In genomic region chr16:69861276-69862030, GRCh38 we compare ENCODE assay signal across 10 cellular contexts.
DNase-seq lines count a peak whose midpoint lies in the region; ATAC-seq and TF ChIP-seq lines count a peak whose summit lies in the region.
"Had no signal": no experiment of that assay in that cellular context is flagged by ENCODE, and none has a peak within 500 bp of the region (broad histone marks: within the 10 kb centered on the region; RNA-seq: fewer than 3 reads in every experiment).

No MANE protein-coding gene starts in this region.

- no peaks in the 10 kb centered on the region for H3K9me3 ChIP-seq in esophagus muscularis mucosa
- H3K9me3 ChIP-seq: SJCRH30 had no signal

- H3K4me3 ChIP-seq in AG04449 (ENCODE audit: low read depth, low read length) (no peak overlapping the region), esophagus muscularis mucosa (peak overlapping the region; percentile 19 to 38 (median 28))
- H3K4me3 ChIP-seq: SJCRH30 had no signal

- POLR2A ChIA-PET in AG04449 (lab: Yijun Ruan, JAX): no interaction called here

- intact Hi-C loops in esophagus muscularis mucosa (cut with DNase I): loop anchor here (5.0 kb wide), 1 partner anchor 66 kb away; no protein-coding TSS in a partner anchor

- no peak overlapping the region for H3K4me3 Mint-ChIP-seq in naive B cell

- H3K27me3 ChIP-seq in esophagus muscularis mucosa: no peaks in the 10 kb centered on the region
- H3K27me3 ChIP-seq: SJCRH30 had no signal

- peak overlapping the region in 4 of 6 donors; percentile 57 to 79 (median 66) for H3K27ac Mint-ChIP-seq in naive B cell

- no peak for ATAC-seq in naive B cell (ENCODE audit: low read depth in 2 of 2)
- ATAC-seq in GM19467 (IDR thresholded peaks at IDR 0.05; ENCODE audit: unreplicated experiment): no peak
- no peak for ATAC-seq in GM21381 (IDR thresholded peaks at IDR 0.05; ENCODE audit: unreplicated experiment)

- H3K4me1 Mint-ChIP-seq in naive B cell: peaks cover 2 to 19% (median 7%) of the 10 kb centered on the region in 3 donors

- H3K36me3 Mint-ChIP-seq in naive B cell: peaks cover 0 to 7% of the 10 kb centered on the region in 2 donors

- no peak for TF ChIP-seq POLR2A in esophagus muscularis mucosa (IDR thresholded peaks at IDR 0.05; ENCODE audit: low read depth)

- TF ChIP-seq EP300 in esophagus muscularis mucosa (IDR thresholded peaks at IDR 0.05): no peak

- no peaks in the 10 kb centered on the region for H3K27me3 Mint-ChIP-seq in naive B cell

- no peaks in the 10 kb centered on the region for H3K9me3 Mint-ChIP-seq in naive B cell

- peak; percentile 36 for DNase-seq in AG04449 (ENCODE audit: low read depth, low spot score)
- DNase-seq in NCI-H2227 (lab: John Stamatoyannopoulos, UW; ENCODE audit: unreplicated experiment): peak; percentile 76
- DNase-seq in esophagus muscularis mucosa (ENCODE audit: extremely low spot score): no peak
- DNase-seq in naive B cell: no peak
- DNase-seq in retina: no peak
- no peak for DNase-seq in NCI-H345 (lab: John Stamatoyannopoulos, UW)
- DNase-seq: AML-193, SJCRH30 had no signal

- 27% methylated on average over 12 of the region's 12 CpGs for WGBS in esophagus muscularis mucosa

- peak overlapping the region; percentile 78 to 84 (median 84) for H3K27ac ChIP-seq in esophagus muscularis mucosa (replicated peaks in 1 of 4)
- H3K27ac ChIP-seq: SJCRH30 had no signal

- no peaks in the 10 kb centered on the region for H3K36me3 ChIP-seq in esophagus muscularis mucosa
- H3K36me3 ChIP-seq: SJCRH30 had no signal

- H3K4me1 ChIP-seq in esophagus muscularis mucosa: peaks cover 34 to 43% (median 40%) of the 10 kb centered on the region in 4 donors

- CTCF ChIA-PET in AG04449 (lab: Yijun Ruan, JAX): no interaction called here

- no peak for TF ChIP-seq CTCF in AG04449 (IDR thresholded peaks at IDR 0.05; ENCODE audit: insufficient read depth, low read length, missing control alignments)
- peak in 1 of 3 experiments; percentile 14 for TF ChIP-seq CTCF in esophagus muscularis mucosa (IDR thresholded peaks at IDR 0.05)

Comparison
In these comparisons a context has a peak if more than half of its experiments do, and no peak if none do; other contexts are left out.
1. DNase-seq: peak in AG04449 (single experiment) and NCI-H2227 (single experiment); none in esophagus muscularis mucosa (single experiment), naive B cell (single experiment), retina (single experiment) and NCI-H345 (single experiment).